In the genomic region with DNA sequence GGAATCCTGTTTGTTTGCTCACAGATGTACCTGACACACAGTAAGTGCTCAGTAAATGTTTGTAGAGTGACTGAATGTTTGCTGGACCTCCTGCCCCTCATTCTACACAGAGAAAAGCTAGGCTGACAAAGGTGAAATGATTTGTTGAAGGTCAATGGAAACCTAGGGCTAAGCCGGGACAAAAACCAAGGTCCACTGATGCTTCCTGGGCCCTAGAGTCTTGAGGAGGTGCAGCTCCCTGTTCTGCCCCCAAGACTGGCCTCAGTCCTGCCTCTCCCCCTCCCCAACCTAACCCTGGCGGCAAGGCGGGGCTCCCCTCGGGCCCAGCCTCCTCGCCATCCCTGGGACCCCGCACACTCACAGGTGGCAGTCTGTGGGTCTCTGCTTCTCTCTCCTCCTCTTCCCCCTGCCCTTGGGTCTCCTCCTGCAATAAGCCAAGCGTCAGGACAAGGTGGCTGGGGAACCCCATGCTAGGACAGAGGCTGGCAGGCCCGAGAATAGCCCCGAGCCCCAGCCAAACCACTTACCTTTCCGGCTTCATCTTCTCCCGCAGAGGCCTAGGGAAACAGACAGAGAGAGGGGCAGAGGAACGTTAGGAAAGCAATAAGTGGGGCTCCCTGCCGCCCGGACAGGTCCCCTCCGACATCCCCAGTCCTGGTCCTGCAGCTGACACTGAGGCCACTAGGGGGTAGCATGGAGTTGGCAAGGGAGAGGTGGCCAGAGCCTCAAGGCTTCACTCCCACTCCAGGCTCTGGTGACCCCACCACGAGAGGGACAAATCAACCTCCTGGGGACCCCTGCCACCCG, we compare ENCODE assay signal across 8 cellular contexts. TPM values are rescaled to one million over a fixed set of nuclear protein-coding genes. Genes with fewer than 3 reads are reported as not detected.
DNase-seq lines count a peak whose midpoint lies in the region; ATAC-seq and TF ChIP-seq lines count a peak whose summit lies in the region.

No MANE protein-coding gene starts in this region.

- TF ChIP-seq CTCF in GM12874 (IDR thresholded peaks at IDR 0.05; ENCODE audit: insufficient read depth, low read depth, low read length): peak; percentile 97
- peak; percentile 96 for TF ChIP-seq CTCF in LNCAP (IDR thresholded peaks at IDR 0.05)
- TF ChIP-seq CTCF in upper lobe of right lung (IDR thresholded peaks at IDR 0.05): peak; percentile 95

- H3K9me3 ChIP-seq in upper lobe of right lung: no peaks in the 10 kb centered on the region

- H3K4me3 ChIP-seq in upper lobe of right lung: no peak overlapping the region

- ATAC-seq in upper lobe of right lung: peak; percentile 82
- ATAC-seq in GM21447 (IDR thresholded peaks at IDR 0.05; ENCODE audit: unreplicated experiment): no peak

- DNase-seq in SK-N-DZ (ENCODE audit: low spot score): peak; percentile 71
- peak; percentile 78 for DNase-seq in activated naive CD4-positive, alpha-beta T cell treated with Interleukin-2 at 50 U/mL for 16 hours
- peak; percentile 67 for DNase-seq in globus pallidus (ENCODE audit: low spot score)
- DNase-seq in pons (ENCODE audit: low spot score): peak; percentile 82
- peak; percentile 86 for DNase-seq in upper lobe of right lung

- H3K27ac ChIP-seq in upper lobe of right lung: no peak overlapping the region

- H3K4me1 ChIP-seq in upper lobe of right lung: peaks cover 20% of the 10 kb centered on the region

- H3K36me3 ChIP-seq in upper lobe of right lung: no peaks in the 10 kb centered on the region

- intact Hi-C loops in upper lobe of right lung (cut with DNase I): loop anchor here (10.0 kb wide), 1 partner anchor 139 kb away; no protein-coding TSS in a partner anchor

- peaks cover 3% of the 10 kb centered on the region for H3K27me3 ChIP-seq in upper lobe of right lung

RNA-seq across cellular contexts. Expression of a gene that starts 9.3 kb away (rescaled TPM):
- 41.3 and 45.9 TPM in 2 replicates for polyA plus RNA-seq in SK-N-DZ (2014; cell fraction: cytosol; rRNA removed)
- polyA plus RNA-seq in SK-N-DZ (2014; cell fraction: nucleus; rRNA removed): 19.9 and 28.4 TPM in 2 replicates
- 4.7 TPM for total RNA-seq in upper lobe of right lung

RNA-seq across cellular contexts. Expression of a gene that starts 23.0 kb away (rescaled TPM):
- polyA plus RNA-seq in SK-N-DZ (2014; cell fraction: cytosol; rRNA removed): 19.0 and 27.3 TPM in 2 replicates
- 72.4 and 86.5 TPM in 2 replicates for polyA plus RNA-seq in SK-N-DZ (2014; cell fraction: nucleus; rRNA removed)
- total RNA-seq in upper lobe of right lung: 5.1 TPM

RNA-seq across cellular contexts. Expression of a gene that starts 56.7 kb away (rescaled TPM):
- 49.7 and 57.3 TPM in 2 replicates for polyA plus RNA-seq in SK-N-DZ (2014; cell fraction: cytosol; rRNA removed)
- 47.3 and 55.5 TPM in 2 replicates for polyA plus RNA-seq in SK-N-DZ (2014; cell fraction: nucleus; rRNA removed)
- 34.8 TPM for total RNA-seq in upper lobe of right lung
